Comparison of ENCODE assay signal across 34 cellular contexts in genomic region chr21:38203229-38203628, GRCh38. TPM values are rescaled to one million over a fixed set of nuclear protein-coding genes. Genes with fewer than 3 reads are reported as not detected.
"Had no signal": no experiment of that assay in that cellular context is flagged by ENCODE, and none has a peak within 500 bp of the region (broad histone marks: within the 10 kb centered on the region; RNA-seq: fewer than 3 reads in every experiment).

No MANE protein-coding gene starts in this region.

- H3K36me3 ChIP-seq: adrenal gland, ascending aorta, breast epithelium, cardiac muscle cell, heart left ventricle had no signal

- FAIRE-seq: frontal cortex had no signal

- H3K4me1 Mint-ChIP-seq: activated CD4-positive, alpha-beta T cell treated with anti-CD3 and anti-CD28 coated beads, Interleukin-2, amount 10 ng/mL, durations not matched to agents 24 days and 14 days; activated CD8-positive, alpha-beta memory T cell treated with anti-CD3 and anti-CD28 coated beads, Interleukin-2, amount 10 ng/mL, durations not matched to agents 7 days and 5 days had no signal

- H3K9me3 ChIP-seq: adrenal gland, ascending aorta, breast epithelium, heart left ventricle had no signal

- H3K9me3 Mint-ChIP-seq: activated CD4-positive, alpha-beta memory T cell treated with anti-CD3 and anti-CD28 coated beads for 36 hours; activated CD4-positive, alpha-beta T cell treated with anti-CD3 and anti-CD28 coated beads, Interleukin-2, amount 10 ng/mL, durations not matched to agents 24 days and 14 days; activated T-helper 1 cell treated with anti-CD3 and anti-CD28 coated beads, Interleukin-12 subunit alpha, Interleukin-12 subunit beta, Interleukin-2, Interleukin-4 antibody, amounts not matched to agents 30 ng/mL and 10 ng/mL and 1 ng/mL, durations not matched to agents 14 hours and 24 hours and 36 hours had no signal

- H3K4me3 ChIP-seq: adrenal gland, ascending aorta, breast epithelium, cardiac muscle cell, coronary artery, dorsolateral prefrontal cortex, heart left ventricle had no signal

- H3K4me3 Mint-ChIP-seq: activated CD4-positive, alpha-beta memory T cell treated with anti-CD3 and anti-CD28 coated beads for 36 hours; activated CD4-positive, alpha-beta T cell treated with anti-CD3 and anti-CD28 coated beads for 36 hours; activated CD4-positive, alpha-beta T cell treated with anti-CD3 and anti-CD28 coated beads, Interleukin-2, amount 10 ng/mL, durations not matched to agents 24 days and 14 days; activated CD8-positive, alpha-beta memory T cell treated with anti-CD3 and anti-CD28 coated beads, Interleukin-2, amount 10 ng/mL, durations not matched to agents 7 days and 5 days; activated CD8-positive, alpha-beta T cell treated with anti-CD3 and anti-CD28 coated beads, Interleukin-2, amount 10 ng/mL, durations not matched to agents 7 days and 5 days; activated naive CD8-positive, alpha-beta T cell; activated T-helper 1 cell treated with anti-CD3 and anti-CD28 coated beads, Interleukin-12 subunit alpha, Interleukin-12 subunit beta, Interleukin-2, Interleukin-4 antibody, amounts not matched to agents 30 ng/mL and 10 ng/mL and 1 ng/mL, durations not matched to agents 14 hours and 24 hours and 36 hours; brain; dendritic cell treated with granulocyte-macrophage colony-stimulating factor and Interleukin-4, amounts not matched to agents 40 ng/mL and 50 ng/mL, for 4 days; endodermal cell had no signal

- H3K27me3 ChIP-seq: ascending aorta, cardiac muscle cell had no signal

- H3K36me3 Mint-ChIP-seq: activated CD4-positive, alpha-beta memory T cell treated with anti-CD3 and anti-CD28 coated beads for 36 hours; activated CD8-positive, alpha-beta memory T cell treated with anti-CD3 and anti-CD28 coated beads, Interleukin-2, amount 10 ng/mL, durations not matched to agents 7 days and 5 days; activated naive CD8-positive, alpha-beta T cell; brain had no signal

- ATAC-seq: activated CD4-positive, alpha-beta T cell treated with anti-CD3 and anti-CD28 coated beads for 36 hours; activated CD8-positive, alpha-beta memory T cell treated with anti-CD3 and anti-CD28 coated beads, Interleukin-2, amount 10 ng/mL, durations not matched to agents 7 days and 5 days; activated CD8-positive, alpha-beta T cell treated with anti-CD3 and anti-CD28 coated beads, Interleukin-2, amount 10 ng/mL, durations not matched to agents 7 days and 5 days; esophagus mucosa; heart left ventricle had no signal

- H3K27ac Mint-ChIP-seq: activated CD4-positive, alpha-beta memory T cell treated with anti-CD3 and anti-CD28 coated beads for 36 hours; activated CD4-positive, alpha-beta T cell treated with anti-CD3 and anti-CD28 coated beads for 36 hours; activated CD4-positive, alpha-beta T cell treated with anti-CD3 and anti-CD28 coated beads, Interleukin-2, amount 10 ng/mL, durations not matched to agents 24 days and 14 days; activated CD8-positive, alpha-beta memory T cell treated with anti-CD3 and anti-CD28 coated beads, Interleukin-2, amount 10 ng/mL, durations not matched to agents 7 days and 5 days; activated CD8-positive, alpha-beta T cell treated with anti-CD3 and anti-CD28 coated beads, Interleukin-2, amount 10 ng/mL, durations not matched to agents 7 days and 5 days; activated naive CD8-positive, alpha-beta T cell; activated T-helper 1 cell treated with anti-CD3 and anti-CD28 coated beads, Interleukin-12 subunit alpha, Interleukin-12 subunit beta, Interleukin-2, Interleukin-4 antibody, amounts not matched to agents 30 ng/mL and 10 ng/mL and 1 ng/mL, durations not matched to agents 14 hours and 24 hours and 36 hours; brain; dendritic cell treated with granulocyte-macrophage colony-stimulating factor and Interleukin-4, amounts not matched to agents 40 ng/mL and 50 ng/mL, for 4 days; endodermal cell had no signal

- H3K27ac ChIP-seq: adrenal gland, ascending aorta, breast epithelium, cardiac muscle cell, coronary artery, dorsolateral prefrontal cortex, heart left ventricle had no signal

- DNase-seq: activated CD4-positive, alpha-beta memory T cell treated with anti-CD3 and anti-CD28 coated beads for 36 hours; activated CD4-positive, alpha-beta T cell treated with anti-CD3 and anti-CD28 coated beads for 36 hours; activated CD4-positive, alpha-beta T cell treated with anti-CD3 and anti-CD28 coated beads, Interleukin-2, amount 10 ng/mL, durations not matched to agents 24 days and 14 days; activated CD4-positive, CD25-positive, alpha-beta regulatory T cell; activated CD4-positive, CD25-positive, alpha-beta regulatory T cell treated with anti-CD3 and anti-CD28 coated beads, Interleukin-2, amount 50 U/mL, for 72 hours; activated CD8-positive, alpha-beta memory T cell treated with anti-CD3 and anti-CD28 coated beads, Interleukin-2, amount 10 ng/mL, durations not matched to agents 7 days and 5 days; activated CD8-positive, alpha-beta memory T cell treated with anti-CD3 and anti-CD28 coated beads, Interleukin-2, amount 50 U/mL, for 4 hours; activated CD8-positive, alpha-beta T cell treated with anti-CD3 and anti-CD28 coated beads, Interleukin-2, amount 10 ng/mL, durations not matched to agents 7 days and 5 days; activated effector memory CD4-positive, alpha-beta T cell treated with Interleukin-2 at 50 U/mL for 16 hours; activated gamma-delta T cell treated with Interleukin-2 at 50 U/mL for 16 hours; activated naive CD4-positive, alpha-beta T cell treated with anti-CD3 and anti-CD28 coated beads, Interleukin-2, amount 50 U/mL, for 16 hours; activated naive CD4-positive, alpha-beta T cell treated with Interleukin-2 at 50 U/mL for 16 hours; activated T-cell treated with anti-CD3 and anti-CD28 coated beads, Interleukin-2, amount 50 U/mL, for 1 hour; activated T-cell treated with anti-CD3 and anti-CD28 coated beads, Interleukin-2, amount 50 U/mL, for 48 hours; adrenal gland; central memory CD4-positive, alpha-beta T cell; cerebellar nuclear complex; dorsolateral prefrontal cortex; effector memory CD4-positive, alpha-beta T cell; endodermal cell; foreskin fibroblast; glutamatergic neuron; heart left ventricle; T-helper 2 cell had no signal

- H3K4me1 ChIP-seq: adrenal gland, ascending aorta, breast epithelium, heart left ventricle had no signal

RNA-seq across cellular contexts. Expression of gene KCNJ15, which starts 53.6 kb away (rescaled TPM):
- total RNA-seq: activated CD8-positive, alpha-beta memory T cell treated with anti-CD3 and anti-CD28 coated beads, Interleukin-2, amount 10 ng/mL, durations not matched to agents 7 days and 5 days; activated CD8-positive, alpha-beta T cell treated with anti-CD3 and anti-CD28 coated beads, Interleukin-2, amount 10 ng/mL, durations not matched to agents 7 days and 5 days; cardiac muscle cell; endodermal cell; frontal cortex had no signal
- polyA plus RNA-seq: cardiac muscle cell had no signal
